In the genomic region with DNA sequence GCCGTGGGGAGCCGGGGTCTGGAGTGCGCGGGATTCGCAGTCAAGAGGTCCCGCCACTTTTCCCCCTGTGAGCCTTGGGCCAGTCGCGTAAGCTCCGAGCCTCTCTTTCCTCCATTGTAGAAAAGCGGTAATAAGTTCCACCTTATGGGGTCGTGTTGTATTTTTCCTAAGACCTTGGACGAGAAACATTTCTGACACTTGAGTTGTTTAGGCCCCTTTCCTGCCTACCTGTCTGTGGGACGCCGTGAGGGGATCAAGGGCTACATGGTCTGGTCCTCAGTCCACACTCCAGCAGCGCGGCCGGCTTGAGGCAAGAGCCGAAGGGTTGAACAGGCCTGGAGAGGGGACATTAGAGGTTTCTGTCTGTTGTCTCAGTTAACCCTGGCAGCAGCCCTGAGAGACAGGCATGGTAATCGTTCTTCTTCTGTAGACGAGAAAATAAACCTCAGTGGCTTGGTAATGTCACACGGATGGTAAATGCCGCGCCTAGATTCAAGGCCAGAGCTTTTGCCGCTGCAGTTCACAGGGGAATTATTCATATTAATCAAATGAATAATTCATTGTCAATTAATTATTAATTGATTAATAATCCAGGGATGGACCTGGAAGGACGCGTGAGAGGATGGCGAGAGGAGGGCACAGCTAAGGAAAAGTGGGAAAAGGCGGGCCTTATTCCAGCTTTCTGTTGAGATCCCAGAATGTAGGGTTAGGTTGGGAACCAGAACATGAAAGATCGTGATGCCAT, we compare ENCODE assay signal across 8 cellular contexts. TPM values are rescaled to one million over a fixed set of nuclear protein-coding genes. Genes with fewer than 3 reads are reported as not detected.
A peak's percentile ranks its signal among the peaks of the same experiment; 100 is the strongest.
DNase-seq lines count a peak whose midpoint lies in the region; ATAC-seq, FAIRE-seq and TF ChIP-seq lines count a peak whose summit lies in the region.

No MANE protein-coding gene starts in this region.

- H3K36me3 ChIP-seq in gastroesophageal sphincter (peaks cover 0 to 36% of the 10 kb centered on the region in 2 donors), small intestine (ENCODE audit: control insufficient read depth in 2 of 2, insufficient read depth in 2 of 2, low read length in 2 of 2) (peaks cover 2 to 4% of the 10 kb centered on the region in 2 donors)

- TF ChIP-seq EP300 in gastroesophageal sphincter (IDR thresholded peaks at IDR 0.05): no peak

- DNase-seq in Daoy (ENCODE audit: low read depth) (peak; percentile 28), small intestine (no peak), posterior vena cava (ENCODE audit: low spot score) (no peak), amniotic stem cell (lab: John Stamatoyannopoulos, UW) (no peak)

- TF ChIP-seq POLR2A in gastroesophageal sphincter (IDR thresholded peaks at IDR 0.05): no peak

- intact Hi-C loops in posterior vena cava (cut with DNase I): loop anchor here (5.0 to 10.0 kb wide), 3 partner anchors 162 to 314 kb away; partner anchors contain the start of gene BEST1 (in 1 of the 2)

- TF ChIP-seq CTCF in VCaP (conservative IDR thresholded peaks at IDR 0.05) (no peak), gastroesophageal sphincter (IDR thresholded peaks at IDR 0.05) (no peak)

- H3K27ac ChIP-seq in VCaP: peak overlapping the region; percentile 99
- H3K27ac ChIP-seq in gastroesophageal sphincter: peak overlapping the region; percentile 94 to 97 (median 95)
- H3K27ac ChIP-seq in small intestine (ENCODE audit: low read depth in 1 of 2, low read length in 1 of 2): peak overlapping the region in 1 of 2 donors; percentile 99

- H3K4me3 ChIP-seq in gastroesophageal sphincter: peak overlapping the region; percentile 84 to 97
- peak overlapping the region; percentile 56 to 81 for H3K4me3 ChIP-seq in small intestine (ENCODE audit: low read depth in 1 of 2, low read length in 2 of 2)

- H3K9me3 ChIP-seq in gastroesophageal sphincter (no peaks in the 10 kb centered on the region), small intestine (ENCODE audit: control insufficient read depth, low read depth) (no peaks in the 10 kb centered on the region)

- H3K4me1 ChIP-seq in gastroesophageal sphincter (peaks cover 0 to 47% (median 27%) of the 10 kb centered on the region in 3 donors), small intestine (ENCODE audit: control insufficient read depth in 2 of 2, insufficient read depth in 1 of 2, low read depth in 1 of 2, low read length in 1 of 2) (no peaks in the 10 kb centered on the region)

- ATAC-seq in HG02571 (IDR thresholded peaks at IDR 0.05; ENCODE audit: unreplicated experiment) (peak; percentile 15), gastroesophageal sphincter (no peak), GM18520 (IDR thresholded peaks at IDR 0.05; ENCODE audit: unreplicated experiment) (no peak)

- no peak for FAIRE-seq in small intestine (lab: Jason Lieb, UNC)

- H3K27me3 ChIP-seq in gastroesophageal sphincter (no peaks in the 10 kb centered on the region), small intestine (ENCODE audit: control insufficient read depth in 2 of 2, insufficient read depth in 2 of 2, low read length in 2 of 2) (no peaks in the 10 kb centered on the region)

- WGBS in gastroesophageal sphincter (ENCODE audit: low coverage in 1 of 2), 2 donors: 6 to 8% methylated on average over 9 to 13 of the region's 29 CpGs
- 2 to 3% (median 3%) methylated on average over 29 of the region's 29 CpGs for WGBS in small intestine, 3 donors

RNA-seq across cellular contexts. Expression of gene FEN1, which starts 0.5 kb away (rescaled TPM):
- total RNA-seq in Daoy (2014; rRNA removed; shearing (Covaris generic)): 145 and 148 TPM in 2 replicates
- total RNA-seq in gastroesophageal sphincter (10 to 100 TPM in 1 of 4 donors, 1 to 10 TPM in 3; 7.1 to 14.2 (median 8.1) TPM), posterior vena cava (1 to 10 TPM; 4.6 to 6.0 TPM)
- 10 to 100 TPM in 1 of 3 donors, 1 to 10 TPM in 2; 5.8 to 32.1 (median 7.8) TPM for polyA plus RNA-seq in small intestine

RNA-seq across cellular contexts. Expression of gene TMEM258, which starts 0.9 kb away (rescaled TPM):
- total RNA-seq in Daoy (2014; rRNA removed; shearing (Covaris generic)): 61.1 and 70.8 TPM in 2 replicates
- total RNA-seq in gastroesophageal sphincter (10 to 100 TPM; 31.4 to 36.7 (median 33.3) TPM), posterior vena cava (10 to 100 TPM; 78.2 to 84.7 TPM)
- 100 to 1,000 TPM; 116 to 211 (median 174) TPM for polyA plus RNA-seq in small intestine

RNA-seq across cellular contexts. Expression of gene FADS1, which starts 23.5 kb away (rescaled TPM):
- total RNA-seq in Daoy (2014; rRNA removed; shearing (Covaris generic)): 30.0 and 35.9 TPM in 2 replicates
- 10 to 100 TPM; 20.8 to 37.4 (median 32.0) TPM for total RNA-seq in gastroesophageal sphincter
- 10 to 100 TPM in 1 of 3 donors, under 1 TPM in 2; 0.45 to 15.9 (median 0.81) TPM for polyA plus RNA-seq in small intestine
- 10 to 100 TPM; 28.8 to 29.8 TPM for total RNA-seq in posterior vena cava

RNA-seq across cellular contexts. Expression of gene FADS2, which starts 34.8 kb away (rescaled TPM):
- total RNA-seq in Daoy (2014; rRNA removed; shearing (Covaris generic)): 21.3 and 33.8 TPM in 2 replicates
- total RNA-seq in gastroesophageal sphincter: 10 to 100 TPM; 17.6 to 40.0 (median 33.4) TPM
- 100 to 1,000 TPM in 1 of 3 donors, 1 to 10 TPM in 2; 2.4 to 147 (median 3.4) TPM for polyA plus RNA-seq in small intestine
- 100 to 1,000 TPM in 1 of 2 donors, 10 to 100 TPM in 1; 60.3 to 123 TPM for total RNA-seq in posterior vena cava

RNA-seq across cellular contexts. Expression of gene MYRF, which starts 40.8 kb away (rescaled TPM):
- 0.68 and 2.1 TPM in 2 replicates for total RNA-seq in Daoy (2014; rRNA removed; shearing (Covaris generic))
- total RNA-seq in gastroesophageal sphincter: under 1 TPM; 0.10 to 0.78 (median 0.19) TPM
- polyA plus RNA-seq in small intestine: 10 to 100 TPM; 19.9 to 23.0 (median 21.7) TPM
- total RNA-seq in posterior vena cava: 1 to 10 TPM; 3.1 to 3.7 TPM
